Comparison of ENCODE assay signal across 1 cellular context in the genomic region with DNA sequence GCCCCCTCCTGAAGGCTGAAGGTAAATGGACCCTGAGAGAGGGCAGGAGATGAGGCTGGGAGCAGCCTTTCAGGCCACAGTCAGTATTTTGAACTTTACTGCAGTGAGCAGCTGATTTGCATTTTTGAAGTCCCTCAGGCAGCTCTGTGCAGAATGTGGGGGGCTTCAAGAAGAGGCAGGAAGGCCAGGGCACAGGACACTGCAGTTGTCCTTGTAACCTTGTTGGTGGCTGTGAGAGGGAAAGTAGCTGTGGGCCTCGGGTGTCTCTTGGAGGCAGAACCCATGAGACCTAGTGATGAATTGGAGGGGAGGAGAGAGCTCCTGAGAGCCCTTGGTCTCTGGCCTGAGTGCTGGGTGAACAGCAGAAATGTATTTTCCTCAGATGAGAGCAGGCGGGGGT.
TF ChIP-seq lines count a peak whose summit lies in the region.

No MANE protein-coding gene starts in this region.

TF ChIP-seq in IMR-90, 13 proteins besides CTCF, POLR2A, EP300 and RAD21 (continued from another document):
- TF ChIP-seq, protein P1, sequence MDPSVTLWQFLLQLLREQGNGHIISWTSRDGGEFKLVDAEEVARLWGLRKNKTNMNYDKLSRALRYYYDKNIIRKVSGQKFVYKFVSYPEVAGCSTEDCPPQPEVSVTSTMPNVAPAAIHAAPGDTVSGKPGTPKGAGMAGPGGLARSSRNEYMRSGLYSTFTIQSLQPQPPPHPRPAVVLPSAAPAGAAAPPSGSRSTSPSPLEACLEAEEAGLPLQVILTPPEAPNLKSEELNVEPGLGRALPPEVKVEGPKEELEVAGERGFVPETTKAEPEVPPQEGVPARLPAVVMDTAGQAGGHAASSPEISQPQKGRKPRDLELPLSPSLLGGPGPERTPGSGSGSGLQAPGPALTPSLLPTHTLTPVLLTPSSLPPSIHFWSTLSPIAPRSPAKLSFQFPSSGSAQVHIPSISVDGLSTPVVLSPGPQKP (IDR thresholded peaks at IDR 0.05; ENCODE audit: borderline replicate concordance, low read depth, low read length): no peak
- TF ChIP-seq CHD1 (IDR thresholded peaks at IDR 0.05; ENCODE audit: low read depth, low read length) (no peak), SMC3 (IDR thresholded peaks at IDR 0.05; ENCODE audit: low read depth, low read length) (no peak), MXI1 (IDR thresholded peaks at IDR 0.05; ENCODE audit: borderline replicate concordance, low read depth, low read length) (no peak), RCOR1 (IDR thresholded peaks at IDR 0.05; ENCODE audit: insufficient replicate concordance, low read length) (no peak), MAFK (IDR thresholded peaks at IDR 0.05; ENCODE audit: low read depth, low read length) (no peak), BHLHE40 (IDR thresholded peaks at IDR 0.05; ENCODE audit: low read depth, low read length) (no peak), NFE2L2 (IDR thresholded peaks at IDR 0.05; ENCODE audit: low read depth, low read length) (no peak), RFX5 (IDR thresholded peaks at IDR 0.05; ENCODE audit: low read depth, low read length) (no peak), FOS (IDR thresholded peaks at IDR 0.05; ENCODE audit: low read depth, low read length) (no peak)
